Comparison of ENCODE assay signal across 23 cellular contexts in the genomic region with DNA sequence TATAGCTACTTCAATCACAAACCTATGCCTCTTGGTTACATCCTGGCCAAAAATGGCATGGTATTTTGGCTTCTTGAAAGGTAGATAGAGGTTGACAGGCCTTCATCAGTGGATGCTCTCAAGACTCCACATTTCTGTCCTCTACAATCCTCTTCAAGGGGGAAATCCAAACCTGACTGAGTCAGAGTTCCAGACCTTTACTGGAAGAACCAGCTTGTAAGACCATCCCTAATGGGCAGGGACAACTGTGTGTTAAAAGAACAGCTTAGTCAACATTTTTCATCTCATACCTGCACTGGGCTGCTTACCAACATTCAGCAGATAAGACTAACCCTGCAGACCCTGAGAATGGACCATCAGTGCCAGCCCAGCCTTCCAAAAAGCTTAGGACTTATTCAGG.
DNase-seq lines count a peak whose midpoint lies in the region; ATAC-seq, FAIRE-seq and TF ChIP-seq lines count a peak whose summit lies in the region.
"Had no signal": no experiment of that assay in that cellular context is flagged by ENCODE, and none has a peak within 500 bp of the region (broad histone marks: within the 10 kb centered on the region; RNA-seq: fewer than 3 reads in every experiment).

No MANE protein-coding gene starts in this region.

- intact Hi-C loops in PC-9 (cut with micrococcal nuclease; ENCODE audit: unreplicated experiment) = no loop called here

- no peak for TF ChIP-seq POLR2A in H54 (IDR thresholded peaks at IDR 0.05; ENCODE audit: low read depth, low read length)

- POLR2A ChIA-PET in PC-9 (lab: Charles Lee; ENCODE audit: unreplicated experiment) = no interaction called here

- no peaks in the 10 kb centered on the region for H3K9me3 ChIP-seq in PC-9 (ENCODE audit: insufficient read depth, low read depth)
- H3K9me3 ChIP-seq in smooth muscle cell (replicated peaks; ENCODE audit: low read depth) = no peaks in the 10 kb centered on the region

- BruUV-seq in PC-9 (replicated peaks; lab: Mats Ljungman, UMichigan) = no TSS peak

- H3K27ac ChIP-seq in PC-9 = 0 out of 2 replicates have a peak overlapping the region, but pooled peaks have one; percentile 18
- peak overlapping the region; percentile 40 for H3K27ac ChIP-seq in smooth muscle cell (ENCODE audit: low read depth)
- H3K27ac ChIP-seq: SK-N-MC had no signal

- DNase-seq in H54 (ENCODE audit: insufficient read length, low spot score) (no peak), PC-9 (peak; percentile 9 to 45), smooth muscle cell (lab: John Stamatoyannopoulos, UW; ENCODE audit: unreplicated experiment) (no peak), NCI-H526 (lab: John Stamatoyannopoulos, UW) (no peak), C1 segment of cervical spinal cord (lab: John Stamatoyannopoulos, UW) (no peak)
- DNase-seq: ACHN, EL, GF-D8, H7, HFFc6, KBM-7, MV-4-11, NCI-H1105 treated with DMSO at 0.1 percent for 48 hours, NCI-H2081, NCI-H2171 treated with DMSO at 0.1 percent for 48 hours, NCI-H446, NCI-H526 treated with DMSO at 0.1 percent for 48 hours, RPMI8226, SHP77 treated with DMSO at 0.1 percent for 48 hours, SW 1271 had no signal

- no peaks in the 10 kb centered on the region for H3K79me2 ChIP-seq in PC-9 (ENCODE audit: low read depth)
- no peaks in the 10 kb centered on the region for H3K79me2 ChIP-seq in smooth muscle cell (ENCODE audit: low read depth)

- H3K9me2 ChIP-seq in PC-9 (ENCODE audit: insufficient read depth) = no peaks in the 10 kb centered on the region

- peak; percentile 65 for FAIRE-seq in H54 (lab: Jason Lieb, UNC)

- peak overlapping the region; percentile 23; the same call in 1 of the 2 replicates for H3K4me2 ChIP-seq in PC-9
- no peak overlapping the region for H3K4me2 ChIP-seq in smooth muscle cell

- H4K20me1 ChIP-seq in PC-9 (ENCODE audit: insufficient read depth) (0 out of 2 replicates have a peak, but pooled peaks cover 4% of the 10 kb centered on the region), smooth muscle cell (ENCODE audit: low read depth) (no peaks in the 10 kb centered on the region)

- no peak overlapping the region for H3K4me3 ChIP-seq in PC-9
- no peak overlapping the region for H3K4me3 ChIP-seq in smooth muscle cell
- H3K4me3 ChIP-seq: SK-N-MC had no signal

- ATAC-seq in esophagus mucosa (peak; percentile 96), HG03039 (IDR thresholded peaks at IDR 0.05; ENCODE audit: unreplicated experiment) (no peak)

- H3K27me3 ChIP-seq in PC-9 (ENCODE audit: insufficient read depth, low read depth) (no peaks in the 10 kb centered on the region), smooth muscle cell (ENCODE audit: low read depth) (no peaks in the 10 kb centered on the region)

- H3K9ac ChIP-seq in smooth muscle cell (ENCODE audit: low read depth) = no peak overlapping the region

- CTCF ChIA-PET in PC-9 (lab: Charles Lee) = no interaction called here

- no peak for TF ChIP-seq CTCF in PC-9 (conservative IDR thresholded peaks at IDR 0.05)
- no peak for TF ChIP-seq CTCF in smooth muscle cell (IDR thresholded peaks at IDR 0.05; ENCODE audit: borderline replicate concordance, insufficient read depth, poor library complexity, severe bottlenecking)

- peaks cover 11% of the 10 kb centered on the region for H3K4me1 ChIP-seq in PC-9 (replicated peaks; ENCODE audit: insufficient read depth)
- H3K4me1 ChIP-seq in smooth muscle cell (ENCODE audit: low read depth) = no peaks in the 10 kb centered on the region

- H3F3A ChIP-seq in PC-9 (ENCODE audit: insufficient read depth, low read depth) (no peaks in the 10 kb centered on the region), smooth muscle cell (ENCODE audit: low read depth) (no peaks in the 10 kb centered on the region)

- H2AFZ ChIP-seq in PC-9 (no peak overlapping the region), smooth muscle cell (ENCODE audit: low read depth) (no peak overlapping the region)

- H3K36me3 ChIP-seq in PC-9 (ENCODE audit: low read depth) = no peaks in the 10 kb centered on the region
- H3K36me3 ChIP-seq in smooth muscle cell (ENCODE audit: low read depth) = no peaks in the 10 kb centered on the region

Comparison
In these comparisons a context has a peak if more than half of its experiments do, and no peak if none do; other contexts are left out.
1. DNase-seq: peak in PC-9 (2 of 2); none in H54 (single experiment), smooth muscle cell (single experiment), NCI-H526 (0 of 2) and C1 segment of cervical spinal cord (0 of 14).